20 cellular contexts compared by ENCODE assay signal in genomic region chr22:46240917-46241316, GRCh38. TPM values are rescaled to one million over a fixed set of nuclear protein-coding genes. Genes with fewer than 3 reads are reported as not detected.
DNase-seq lines count a peak whose midpoint lies in the region; ATAC-seq and TF ChIP-seq lines count a peak whose summit lies in the region.
"Had no signal": no experiment of that assay in that cellular context is flagged by ENCODE, and none has a peak within 500 bp of the region (broad histone marks: within the 10 kb centered on the region; RNA-seq: fewer than 3 reads in every experiment).

No MANE protein-coding gene starts in this region.

- no peak overlapping the region for H3K27ac Mint-ChIP-seq in stimulated activated naive B cell treated with anti-CD40 and anti-IgM and Interleukin-4, amounts not matched to agents 10 μg/mL and 1 μg/mL and 100 μg/mL, for 72 hours

- no peaks in the 10 kb centered on the region for H3K79me2 ChIP-seq in KMS-11 (ENCODE audit: insufficient read depth, low read depth)

- peak overlapping the region; percentile 73 to 96 (median 89) for H3K4me2 ChIP-seq in BLaER1 treated with 17β-estradiol and CSF1 and Interleukin-3, amounts not matched to agents 10 nM and 100 nM
- peak overlapping the region; percentile 90 for H3K4me2 ChIP-seq in KMS-11

- DNase-seq in adrenal gland, result peak in 2 of 7 donors; percentile 24 to 51
- DNase-seq in right lobe of liver, result peak in 2 of 3 donors; percentile 72 to 81
- no peak for DNase-seq in stimulated activated naive B cell treated with anti-CD40 and anti-IgM and Interleukin-4, amounts not matched to agents 10 μg/mL and 1 μg/mL and 100 μg/mL, for 72 hours
- DNase-seq in caudate nucleus (lab: John Stamatoyannopoulos, UW), result no peak
- DNase-seq: DMS79 treated with DMSO at 0.1 percent for 48 hours, IMR-90, Kasumi-1, MM.1S, NCI-H1092, NCI-H1436 treated with DMSO at 0.1 percent for 48 hours, NCI-H2029, NCI-H345, NCI-H524 treated with DMSO at 0.1 percent for 48 hours had no signal

- peak overlapping the region in 8 of 11 experiments; percentile 57 to 87 (median 78); a peak in 15 of 22 replicates for H3K27ac ChIP-seq in BLaER1 treated with 17β-estradiol and CSF1 and Interleukin-3, amounts not matched to agents 10 nM and 100 nM
- H3K27ac ChIP-seq in KMS-11 (peak overlapping the region; percentile 62; the same call in 1 of the 2 replicates), adrenal gland (peak overlapping the region in 4 of 5 donors; percentile 13 to 73 (median 27)), right lobe of liver (peak overlapping the region in 1 of 3 donors; percentile 70), caudate nucleus (ENCODE audit: low read depth, low read length) (no peak overlapping the region)
- H3K27ac ChIP-seq: C4-2B had no signal

- peak overlapping the region in 7 of 11 experiments; percentile 4 to 76 (median 69); a peak in 10 of 22 replicates for H3K9ac ChIP-seq in BLaER1 treated with 17β-estradiol and CSF1 and Interleukin-3, amounts not matched to agents 10 nM and 100 nM
- no peak overlapping the region for H3K9ac ChIP-seq in KMS-11

- no peaks in the 10 kb centered on the region for H3K9me3 Mint-ChIP-seq in stimulated activated naive B cell treated with anti-CD40 and anti-IgM and Interleukin-4, amounts not matched to agents 10 μg/mL and 1 μg/mL and 100 μg/mL, for 72 hours

- TF ChIP-seq CTCF in KMS-11 (conservative IDR thresholded peaks at IDR 0.05; ENCODE audit: low read depth, low read length) (no peak), adrenal gland (IDR thresholded peaks at IDR 0.05) (no peak), right lobe of liver (IDR thresholded peaks at IDR 0.05) (no peak)

- no peak overlapping the region for H2AFZ ChIP-seq in KMS-11 (ENCODE audit: low read depth)

- ATAC-seq in right lobe of liver, result peak; percentile 54 to 77 (median 76)
- ATAC-seq in GM18502 (IDR thresholded peaks at IDR 0.05; ENCODE audit: poor library complexity, unreplicated experiment), result no peak
- ATAC-seq in stimulated activated naive B cell treated with anti-CD40 and anti-IgM and Interleukin-4, amounts not matched to agents 10 μg/mL and 1 μg/mL and 100 μg/mL, for 72 hours (replicated peaks), result no peak

- TF ChIP-seq POLR2A in adrenal gland (IDR thresholded peaks at IDR 0.05), result no peak
- no peak for TF ChIP-seq POLR2A in right lobe of liver (IDR thresholded peaks at IDR 0.05)

- H3K36me3 ChIP-seq in BLaER1 treated with 17β-estradiol and CSF1 and Interleukin-3, amounts not matched to agents 10 nM and 100 nM, result peaks cover 0 to 40% (median 17%) of the 10 kb centered on the region in 11 experiments; a peak in 14 of 22 replicates
- H3K36me3 ChIP-seq in KMS-11 (ENCODE audit: insufficient read depth), result no peaks in the 10 kb centered on the region
- peaks cover 0 to 30% of the 10 kb centered on the region in 2 donors for H3K36me3 ChIP-seq in adrenal gland (replicated peaks in 1 of 2)
- H3K36me3 ChIP-seq in right lobe of liver, result peaks cover 0 to 33% (median 19%) of the 10 kb centered on the region in 4 donors

- H3K27me3 ChIP-seq in BLaER1 treated with 17β-estradiol and CSF1 and Interleukin-3, amounts not matched to agents 10 nM and 100 nM, result no peaks in the 10 kb centered on the region
- H3K27me3 ChIP-seq in KMS-11 (ENCODE audit: insufficient read depth, low read depth), result no peaks in the 10 kb centered on the region
- H3K27me3 ChIP-seq in adrenal gland, result no peaks in the 10 kb centered on the region
- H3K27me3 ChIP-seq in right lobe of liver, result no peaks in the 10 kb centered on the region

- intact Hi-C loops in adrenal gland (cut with DNase I) (no loop called here), right lobe of liver (cut with DNase I) (no loop called here)

- H3K9me3 ChIP-seq in BLaER1 treated with 17β-estradiol and CSF1 and Interleukin-3, amounts not matched to agents 10 nM and 100 nM (replicated peaks in 1 of 11), result no peaks in the 10 kb centered on the region
- no peaks in the 10 kb centered on the region for H3K9me3 ChIP-seq in adrenal gland (replicated peaks in 1 of 3)
- no peaks in the 10 kb centered on the region for H3K9me3 ChIP-seq in right lobe of liver
- H3K9me3 ChIP-seq: HAP-1 had no signal

- 0 out of 20 replicates have a peak overlapping the region, but pooled peaks of 1 of the 10 experiments have one; percentile 35 for H3K4me3 ChIP-seq in BLaER1 treated with 17β-estradiol and CSF1 and Interleukin-3, amounts not matched to agents 10 nM and 100 nM
- H3K4me3 ChIP-seq in KMS-11 (IDR thresholded peaks at IDR 0.05; ENCODE audit: insufficient read depth, low read depth, low read length) (no peak overlapping the region), adrenal gland (no peak overlapping the region), right lobe of liver (no peak overlapping the region)
- H3K4me3 ChIP-seq: HAP-1 had no signal

- WGBS in adrenal gland, 4 donors, result 45 to 56% (median 49%) methylated on average over 5 to 6 of the region's 6 CpGs
- 28% methylated on average over 6 of the region's 6 CpGs for WGBS in right lobe of liver (ENCODE audit: insufficient coverage, low coverage, low lambda C conversion rate, missing lambda C conversion rate)

- H3K4me1 Mint-ChIP-seq in stimulated activated naive B cell treated with anti-CD40 and anti-IgM and Interleukin-4, amounts not matched to agents 10 μg/mL and 1 μg/mL and 100 μg/mL, for 72 hours, result peaks cover 14 to 22% of the 10 kb centered on the region in 2 donors

- no peaks in the 10 kb centered on the region for H3K27me3 Mint-ChIP-seq in stimulated activated naive B cell treated with anti-CD40 and anti-IgM and Interleukin-4, amounts not matched to agents 10 μg/mL and 1 μg/mL and 100 μg/mL, for 72 hours

- H3K4me1 ChIP-seq in BLaER1 treated with 17β-estradiol and CSF1 and Interleukin-3, amounts not matched to agents 10 nM and 100 nM, result peaks cover 49 to 100% (median 93%) of the 10 kb centered on the region in 10 experiments
- peaks cover 47% of the 10 kb centered on the region for H3K4me1 ChIP-seq in KMS-11 (ENCODE audit: low read depth, poor library complexity, severe bottlenecking)
- peaks cover 15 to 44% of the 10 kb centered on the region in 2 donors for H3K4me1 ChIP-seq in adrenal gland (replicated peaks in 1 of 2)
- peaks cover 0 to 37% (median 5%) of the 10 kb centered on the region in 4 donors for H3K4me1 ChIP-seq in right lobe of liver
- H3K4me1 ChIP-seq: HAP-1 had no signal

- H3K4me3 Mint-ChIP-seq in stimulated activated naive B cell treated with anti-CD40 and anti-IgM and Interleukin-4, amounts not matched to agents 10 μg/mL and 1 μg/mL and 100 μg/mL, for 72 hours, result no peak overlapping the region

- H3K36me3 Mint-ChIP-seq in stimulated activated naive B cell treated with anti-CD40 and anti-IgM and Interleukin-4, amounts not matched to agents 10 μg/mL and 1 μg/mL and 100 μg/mL, for 72 hours, result peaks cover 14 to 32% of the 10 kb centered on the region in 2 donors

- H4K20me1 ChIP-seq in BLaER1 treated with 17β-estradiol and CSF1 and Interleukin-3, amounts not matched to agents 10 nM and 100 nM, result peaks cover 0 to 10% (median 0%) of the 10 kb centered on the region in 11 experiments; a peak in 2 of 22 replicates
- no peaks in the 10 kb centered on the region for H4K20me1 ChIP-seq in KMS-11 (ENCODE audit: insufficient read depth)

RNA-seq across cellular contexts. Expression of gene CDPF1, which starts 9.2 kb away (rescaled TPM):
- total RNA-seq in adrenal gland, result 10 to 100 TPM; 10.8 to 20.1 (median 13.6) TPM
- 10 to 100 TPM; 10.2 to 32.9 (median 26.9) TPM for polyA plus RNA-seq in adrenal gland
- 1 to 10 TPM; 1.8 to 7.1 (median 3.3) TPM for total RNA-seq in right lobe of liver

RNA-seq across cellular contexts. Expression of gene PKDREJ, which starts 22.2 kb away (rescaled TPM):
- under 1 TPM in 6 of 8 donors, not detected in 2; under 0.01 to 0.11 (median 0.05) TPM for total RNA-seq in adrenal gland
- polyA plus RNA-seq in adrenal gland, result under 1 TPM; 0.03 to 0.08 (median 0.07) TPM
- total RNA-seq in right lobe of liver, result under 1 TPM in 2 of 6 experiments, not detected in 4; 0.05 to 0.07 TPM
- total RNA-seq: G401, HT-29, IMR-90 had no signal

RNA-seq across cellular contexts. Expression of gene TTC38, which starts 26.9 kb away (rescaled TPM):
- total RNA-seq in adrenal gland (100 to 1,000 TPM in 1 of 8 donors, 10 to 100 TPM in 7; 36.7 to 111 (median 45.8) TPM), right lobe of liver (100 to 1,000 TPM in 5 of 6 experiments, 10 to 100 TPM in 1; 91.1 to 278 (median 195) TPM)
- polyA plus RNA-seq in adrenal gland, result 10 to 100 TPM; 24.0 to 31.1 (median 27.2) TPM

RNA-seq across cellular contexts. Expression of gene GTSE1, which starts 55.8 kb away (rescaled TPM):
- total RNA-seq in adrenal gland (1 to 10 TPM in 4 of 8 donors, under 1 TPM in 4; 0.06 to 1.9 (median 1.1) TPM), right lobe of liver (under 1 TPM; 0.15 to 0.84 (median 0.52) TPM)
- polyA plus RNA-seq in adrenal gland, result 1 to 10 TPM in 2 of 3 donors, under 1 TPM in 1; 0.80 to 1.0 (median 1.0) TPM

Comparison
In these comparisons a context has a peak if more than half of its experiments do, and no peak if none do; other contexts are left out.
1. DNase-seq: peak in right lobe of liver (2 of 3); none in stimulated activated naive B cell treated with anti-CD40 and anti-IgM and Interleukin-4, amounts not matched to agents 10 μg/mL and 1 μg/mL and 100 μg/mL, for 72 hours (single experiment) and caudate nucleus (0 of 61).
2. ATAC-seq: peak in right lobe of liver (4 of 4); none in GM18502 (single experiment) and stimulated activated naive B cell treated with anti-CD40 and anti-IgM and Interleukin-4, amounts not matched to agents 10 μg/mL and 1 μg/mL and 100 μg/mL, for 72 hours (0 of 2).